8 cellular contexts compared by ENCODE assay signal in genomic region chr2:240385451-240386161, GRCh38. TPM values are rescaled to one million over a fixed set of nuclear protein-coding genes. Genes with fewer than 3 reads are reported as not detected.
A peak's percentile ranks its signal among the peaks of the same experiment; 100 is the strongest.
DNase-seq lines count a peak whose midpoint lies in the region; ATAC-seq, FAIRE-seq and TF ChIP-seq lines count a peak whose summit lies in the region.
"Not testable (repeated sequence)": the region's sequence is repeated elsewhere in the genome, so short reads cannot be mapped to it uniquely, and the experiment has no call there.

No MANE protein-coding gene starts in this region.

- dilution Hi-C loops in IMR-90 (cut with HindIII; ENCODE audit: low sequenced_read_pairs, unreplicated experiment): not testable (repeated sequence)

- H3K79me2 ChIP-seq in K562 (ENCODE audit: control insufficient read depth, insufficient read depth, low read length): not testable (repeated sequence)

- H4K91ac ChIP-seq in IMR-90 (ENCODE audit: insufficient read depth, low read depth, low read length): peak overlapping the region; percentile 75
- H4K91ac ChIP-seq in neuronal stem cell (ENCODE audit: low read depth, low read length, poor library complexity): not testable (repeated sequence)

- not testable (repeated sequence) for TF ChIP-seq RAD21 in IMR-90 (IDR thresholded peaks at IDR 0.05; ENCODE audit: low read length); K562 (CRISPR knock-in tag; conservative IDR thresholded peaks at IDR 0.05 in 1 of 2, IDR thresholded peaks at IDR 0.05 in 1 of 2)

- H3K23ac ChIP-seq in IMR-90 (ENCODE audit: low read depth, low read length): peak overlapping the region; percentile 59; the same call in 1 of the 2 replicates
- H3K23ac ChIP-seq in neuronal stem cell (ENCODE audit: low read depth, low read length, poor library complexity): peak overlapping the region; percentile 69

- not testable (repeated sequence) for H3K27me3 ChIP-seq in IMR-90 (ENCODE audit: control insufficient read depth, insufficient read depth, low read length); RWPE2 (ENCODE audit: insufficient read depth, poor library complexity, severe bottlenecking); neuronal stem cell (ENCODE audit: control insufficient read depth in 3 of 3, insufficient read depth in 3 of 3, low read depth in 1 of 3, low read length in 3 of 3); aorta (ENCODE audit: control insufficient read depth in 1 of 2, insufficient read depth in 2 of 2, low read length in 1 of 2)
- H3K27me3 ChIP-seq in K562 (ENCODE audit: control insufficient read depth in 2 of 2, insufficient read depth in 2 of 2, low read length in 2 of 2): peaks cover 0 to 22% of the 10 kb centered on the region in 2 experiments; a peak in 2 of 5 replicates

- peak overlapping the region; percentile 49 for H2BK12ac ChIP-seq in neuronal stem cell (ENCODE audit: low read length)

- peaks cover 0 to 22% of the 10 kb centered on the region in 2 experiments; a peak in 2 of 4 replicates for H3K79me1 ChIP-seq in IMR-90 (ENCODE audit: low read depth in 1 of 2, low read length in 2 of 2)
- H3K79me1 ChIP-seq in neuronal stem cell (ENCODE audit: low read depth, low read length): not testable (repeated sequence)

- H2BK15ac ChIP-seq in IMR-90 (ENCODE audit: low read depth, low read length): peak overlapping the region; percentile 65; the same call in 2 of the 3 replicates
- H2BK15ac ChIP-seq in neuronal stem cell (ENCODE audit: low read length): peak overlapping the region; percentile 39

- H4K5ac ChIP-seq in IMR-90 (ENCODE audit: low read depth, low read length): peak overlapping the region; percentile 49

- not testable (repeated sequence) for FAIRE-seq in K562 (lab: Jason Lieb, UNC); kidney (lab: Jason Lieb, UNC)

- not testable (repeated sequence) for H3K9me3 Mint-ChIP-seq in Calu3 (ENCODE audit: low read depth, unreplicated experiment)

- TF ChIP-seq POLR2A in IMR-90 (IDR thresholded peaks at IDR 0.05; ENCODE audit: low read depth, low read length); K562 (conservative IDR thresholded peaks at IDR 0.05): not testable (repeated sequence)

- in situ Hi-C loops in IMR-90 (cut with MboI; ENCODE audit: low sequenced_read_pairs); K562 (cut with MboI): not testable (repeated sequence)

- ATAC-seq in IMR-90 (ENCODE audit: low read depth): peak; percentile 66
- ATAC-seq in RWPE2 (ENCODE audit: low read depth); aorta (ENCODE audit: low FRiP score): not testable (repeated sequence)
- ATAC-seq in K562: peak; percentile 56

- H3K36me3 Mint-ChIP-seq in Calu3 (ENCODE audit: insufficient read depth, unreplicated experiment): not testable (repeated sequence)

- H3K4me3 Mint-ChIP-seq in Calu3 (ENCODE audit: low read depth, unreplicated experiment): not testable (repeated sequence)

- peaks cover 22% of the 10 kb centered on the region for H3K9me1 ChIP-seq in IMR-90 (ENCODE audit: insufficient read depth, low read length)
- H3K9me1 ChIP-seq in K562 (ENCODE audit: control insufficient read depth, insufficient read depth, low read length): not testable (repeated sequence)

- POLR2A ChIA-PET in IMR-90 (lab: Charles Lee; ENCODE audit: unreplicated experiment): interaction anchor here (1.4 kb wide), 1 partner anchor 11 kb away, joined by 4 read pairs; no protein-coding TSS in a partner anchor
- POLR2A ChIA-PET in K562 (lab: Yijun Ruan, JAX): not testable (repeated sequence)

- peak overlapping the region; percentile 99 for H3K4ac ChIP-seq in IMR-90 (ENCODE audit: low read depth, low read length)
- H3K4ac ChIP-seq in neuronal stem cell (ENCODE audit: low read length): not testable (repeated sequence)

- H3K14ac ChIP-seq in IMR-90 (replicated peaks; ENCODE audit: low read depth, low read length): 0 out of 2 replicates have a peak overlapping the region, but pooled peaks have one; percentile 21
- not testable (repeated sequence) for H3K14ac ChIP-seq in neuronal stem cell (ENCODE audit: low read length)

- H2BK120ac ChIP-seq in IMR-90 (ENCODE audit: low read depth, low read length) (peak overlapping the region; percentile 100), neuronal stem cell (ENCODE audit: low read depth, low read length) (peak overlapping the region; percentile 25)

- not testable (repeated sequence) for H3K56ac ChIP-seq in IMR-90 (ENCODE audit: extremely low read depth, insufficient read depth, low read length)

- CTCF ChIA-PET in Calu3 (lab: Charles Lee): interaction anchor here (0.8 kb wide), 1 partner anchor 49 kb away, joined by 14 read pairs; no protein-coding TSS in a partner anchor
- CTCF ChIA-PET in IMR-90 (lab: Yijun Ruan, JAX); K562 (lab: Yijun Ruan, JAX; ENCODE audit: low intra/inter-chr PET ratio): not testable (repeated sequence)

- TF ChIP-seq EP300 in K562 (IDR thresholded peaks at IDR 0.05; ENCODE audit: low read length): not testable (repeated sequence)

- not testable (repeated sequence) for H3K4me1 Mint-ChIP-seq in Calu3 (ENCODE audit: low read depth, unreplicated experiment)

- DNase-seq in Calu3: peak; percentile 15
- peak; percentile 23 for DNase-seq in IMR-90
- peak; percentile 34 for DNase-seq in RWPE2 (ENCODE audit: low spot score)
- not testable (repeated sequence) for DNase-seq in K562 (ENCODE audit: extremely low read depth in 1 of 4, low spot score in 3 of 4); neuronal stem cell (ENCODE audit: low spot score)
- peak; percentile 75 to 85 for DNase-seq in foreskin fibroblast
- peak; percentile 71 for DNase-seq in kidney
- DNase-seq in aorta: peak; percentile 55 to 70

- peak overlapping the region; percentile 88 for H2AK9ac ChIP-seq in IMR-90 (replicated peaks; ENCODE audit: low read depth, low read length, poor library complexity)

- H3K18ac ChIP-seq in IMR-90 (ENCODE audit: low read depth, low read length) (peak overlapping the region; percentile 71), neuronal stem cell (ENCODE audit: low read length) (peak overlapping the region; percentile 77)

- not testable (repeated sequence) for H3K9ac ChIP-seq in IMR-90 (ENCODE audit: low read depth, low read length); K562 (ENCODE audit: insufficient read depth in 1 of 2, low read depth in 2 of 2, low read length in 2 of 2); kidney (ENCODE audit: low read length in 2 of 2); neuronal stem cell (ENCODE audit: low read depth, low read length, poor library complexity)

- H3K4me3 ChIP-seq in IMR-90 (ENCODE audit: insufficient read depth, low read depth, low read length); RWPE2 (ENCODE audit: severe bottlenecking); K562; foreskin fibroblast (ENCODE audit: low read depth in 1 of 2, low read length in 2 of 2); kidney (ENCODE audit: low read length in 2 of 2); neuronal stem cell (ENCODE audit: low read length in 2 of 2); aorta (ENCODE audit: low read length in 2 of 2): not testable (repeated sequence)

- 96% methylated on average over 3 of the region's 3 CpGs; no CpG with 5 or more reads in 1 of the 2 experiments for WGBS in IMR-90 (ENCODE audit: extremely low coverage in 2 of 2, insufficient read length in 1 of 2), 2 experiments
- 0% methylated on average over 1 of the region's 3 CpGs for WGBS in K562 (ENCODE audit: insufficient coverage, low coverage, missing lambda C conversion rate)
- WGBS in neuronal stem cell (ENCODE audit: extremely low coverage in 2 of 2, insufficient read length in 2 of 2, insufficient replicate concordance in 1 of 2), 2 donors: no CpG with 5 or more reads among the region's 3 CpGs
- 88 to 93% methylated on average over 3 of the region's 3 CpGs for WGBS in aorta, 2 donors

- peak overlapping the region; percentile 33 for H2AFZ ChIP-seq in IMR-90 (replicated peaks; ENCODE audit: low read length, poor library complexity)
- H2AFZ ChIP-seq in K562 (ENCODE audit: low read depth, low read length); neuronal stem cell (ENCODE audit: low read length): not testable (repeated sequence)

- not testable (repeated sequence) for TF ChIP-seq CTCF in Calu3 (IDR thresholded peaks at IDR 0.05; ENCODE audit: unreplicated experiment); IMR-90 (conservative IDR thresholded peaks at IDR 0.05; ENCODE audit: low read depth, low read length); RWPE2 (IDR thresholded peaks at IDR 0.05; ENCODE audit: poor library complexity, severe bottlenecking); K562 (IDR thresholded peaks at IDR 0.05 in 2 of 3, conservative IDR thresholded peaks at IDR 0.05 in 1 of 3; ENCODE audit: insufficient read depth in 2 of 3, low read depth in 1 of 3, low read length in 3 of 3); foreskin fibroblast (IDR thresholded peaks at IDR 0.05; ENCODE audit: low read depth, low read length); kidney (IDR thresholded peaks at IDR 0.05; ENCODE audit: borderline replicate concordance, extremely low read depth, insufficient read depth)

- not testable (repeated sequence) for H3K9me3 ChIP-seq in IMR-90 (ENCODE audit: control insufficient read depth, insufficient read depth, low read length); RWPE2 (ENCODE audit: severe bottlenecking); K562 (replicated peaks; ENCODE audit: control insufficient read depth, insufficient read depth, low read depth, low read length); kidney (ENCODE audit: control insufficient read depth in 1 of 2, low read length in 2 of 2); neuronal stem cell (replicated peaks in 1 of 2; ENCODE audit: control insufficient read depth in 2 of 2, insufficient read depth in 1 of 2, low read depth in 1 of 2, low read length in 2 of 2); aorta (ENCODE audit: control insufficient read depth, low read length)

- H4K20me1 ChIP-seq in IMR-90 (ENCODE audit: insufficient read depth, low read length); K562 (replicated peaks; ENCODE audit: control insufficient read depth, insufficient read depth, low read length): not testable (repeated sequence)

- not testable (repeated sequence) for H3K27ac ChIP-seq in IMR-90 (ENCODE audit: insufficient read depth, low read length); RWPE2 (ENCODE audit: poor library complexity, severe bottlenecking); K562 (ENCODE audit: extremely low read depth, low read depth, low read length); kidney (ENCODE audit: low read depth in 2 of 2, low read length in 2 of 2); neuronal stem cell (replicated peaks; ENCODE audit: low read length); aorta (ENCODE audit: low read depth in 1 of 2, low read length in 2 of 2)

- not testable (repeated sequence) for H3K36me3 ChIP-seq in IMR-90 (ENCODE audit: control insufficient read depth, insufficient read depth, low read length); RWPE2 (ENCODE audit: low read depth); K562 (ENCODE audit: control insufficient read depth, insufficient read depth, low read length); kidney (ENCODE audit: control insufficient read depth in 1 of 2, insufficient read depth in 2 of 2, low read length in 2 of 2); neuronal stem cell (replicated peaks in 1 of 2; ENCODE audit: control insufficient read depth in 2 of 2, insufficient read depth in 2 of 2, low read length in 2 of 2); aorta (ENCODE audit: control insufficient read depth in 1 of 2, insufficient read depth in 2 of 2, low read length in 1 of 2)

- H2AK5ac ChIP-seq in IMR-90 (ENCODE audit: low read depth, low read length) (peak overlapping the region; percentile 83), neuronal stem cell (ENCODE audit: low read depth, low read length) (peak overlapping the region; percentile 21)

- H3K4me2 ChIP-seq in IMR-90 (ENCODE audit: low read depth, low read length); K562 (ENCODE audit: insufficient read depth, low read length): not testable (repeated sequence)
- peak overlapping the region; percentile 14 for H3K4me2 ChIP-seq in neuronal stem cell (ENCODE audit: insufficient read depth, low read length, poor library complexity, severe bottlenecking)

- H4K8ac ChIP-seq in IMR-90 (ENCODE audit: low read depth in 2 of 2, low read length in 2 of 2): peak overlapping the region in 1 of 2 experiments; percentile 61; a peak in 2 of 4 replicates
- H4K8ac ChIP-seq in neuronal stem cell (ENCODE audit: low read depth, low read length): not testable (repeated sequence)

- H2BK5ac ChIP-seq in IMR-90 (ENCODE audit: low read depth, low read length, poor library complexity, severe bottlenecking): peak overlapping the region; percentile 24
- H2BK5ac ChIP-seq in neuronal stem cell (ENCODE audit: low read length): not testable (repeated sequence)

- peak overlapping the region; percentile 34; the same call in 1 of the 2 replicates for H2BK20ac ChIP-seq in IMR-90 (ENCODE audit: low read depth, low read length)

- peaks cover 16% of the 10 kb centered on the region for H3K27me3 Mint-ChIP-seq in Calu3 (ENCODE audit: unreplicated experiment)

- H3K4me1 ChIP-seq in IMR-90 (ENCODE audit: control insufficient read depth, insufficient read depth, low read length): peaks cover 11% of the 10 kb centered on the region
- H3K4me1 ChIP-seq in RWPE2 (ENCODE audit: insufficient read depth, poor library complexity, severe bottlenecking); kidney (ENCODE audit: control insufficient read depth in 1 of 2, insufficient read depth in 1 of 2, low read depth in 1 of 2, low read length in 2 of 2); neuronal stem cell (ENCODE audit: control insufficient read depth in 2 of 2, insufficient read depth in 1 of 2, low read depth in 1 of 2, low read length in 2 of 2); aorta (ENCODE audit: control insufficient read depth in 1 of 2, insufficient read depth in 2 of 2, low read length in 2 of 2): not testable (repeated sequence)
- H3K4me1 ChIP-seq in K562 (replicated peaks in 1 of 2; ENCODE audit: control insufficient read depth in 2 of 2, insufficient read depth in 2 of 2, low read length in 2 of 2): peaks cover 7 to 22% of the 10 kb centered on the region in 2 experiments; a peak in 4 of 5 replicates

- not testable (repeated sequence) for H3K27ac Mint-ChIP-seq in Calu3 (ENCODE audit: unreplicated experiment)

- BruUV-seq in Calu3 (replicated peaks; lab: Mats Ljungman, UMichigan); IMR-90 (replicated peaks; lab: Mats Ljungman, UMichigan); K562 (replicated peaks; lab: Mats Ljungman, UMichigan): not testable (repeated sequence)

- intact Hi-C loops in Calu3 (cut with micrococcal nuclease; ENCODE audit: unreplicated experiment); K562 (cut with micrococcal nuclease); kidney (cut with DNase I); aorta (cut with DNase I): not testable (repeated sequence)
- intact Hi-C loops in IMR-90 (cut with micrococcal nuclease): loop anchor here (2.0 kb wide), 1 partner anchor 49 kb away; the partner anchor contains the start of gene GPC1

RNA-seq across cellular contexts. Expression of gene GPC1, which starts 49.9 kb away (rescaled TPM):
- total RNA-seq in Calu3 (2022): 41.8 and 51.5 TPM in 2 replicates
- total RNA-seq in IMR-90 (2012; rRNA removed): 16.0 and 18.6 TPM in 2 replicates
- 211 and 222 TPM in 2 replicates for polyA plus RNA-seq in IMR-90 (2012; rRNA removed)
- 148 and 334 TPM in 2 replicates for polyA plus RNA-seq in IMR-90 (2012; cell fraction: cytosol; rRNA removed)
- 193 and 494 TPM in 2 replicates for polyA plus RNA-seq in IMR-90 (2012; cell fraction: nucleus; rRNA removed; ENCODE audit: low replicate concordance)
- total RNA-seq in K562 (2011; cell fraction: chromatin; rRNA removed; ENCODE audit: low replicate concordance): 0.90 and 3.6 TPM in 2 replicates
- 3.3 and 3.7 TPM in 2 replicates for total RNA-seq in K562 (2011; cell fraction: nucleolus; rRNA removed)
- 0.95 and 1.2 TPM in 2 replicates for total RNA-seq in K562 (2011; cell fraction: nucleoplasm; rRNA removed)
- 0.24 TPM in 1 of 2 replicates, not detected in the other for total RNA-seq in K562 (2014; rRNA removed)
- total RNA-seq in K562 (2014; rRNA removed; fragmentation: Illumina TruSeq; extraction: Trizol): 0.07 and 0.26 TPM in 2 replicates
- 0.11 and 0.14 TPM in 2 replicates for total RNA-seq in K562 (2015; rRNA removed; fragmentation: Illumina TruSeq; extraction: Trizol)
- total RNA-seq in K562 (2021): 0.78 and 0.82 TPM in 2 replicates
- polyA plus RNA-seq in K562 (2011; rRNA removed): 0.13 and 0.30 TPM in 2 replicates
- 0.13 and 0.57 TPM in 2 replicates for polyA plus RNA-seq in K562 (2011; cell fraction: cytosol; rRNA removed)
- polyA plus RNA-seq in K562 (2011; cell fraction: nucleus; rRNA removed): 0.60 and 1.4 TPM in 2 replicates
- polyA plus RNA-seq in K562 (2012): 0.39 and 0.80 TPM in 2 replicates
- 0.15 and 0.37 TPM in 2 replicates for polyA plus RNA-seq in K562 (2014; fragmentation: Illumina TruSeq; extraction: Trizol)
- polyA plus RNA-seq in K562 (2014; fragmentation: Nextera tagmentation; extraction: Ambion mirVana): not detected
- polyA plus RNA-seq in K562 (2014; rRNA removed): 0.08 and 0.32 TPM in 2 replicates
- 0.25 and 0.36 TPM in 2 replicates for polyA minus RNA-seq in K562 (2011; rRNA and poly(A)+ RNA removed)
- polyA minus RNA-seq in K562 (2011; cell fraction: cytosol; rRNA and poly(A)+ RNA removed): 0.29 and 1.6 TPM in 2 replicates
- 1.2 and 1.3 TPM in 2 replicates for polyA minus RNA-seq in K562 (2011; cell fraction: nucleus; rRNA and poly(A)+ RNA removed)
- total RNA-seq in kidney: 124 TPM
- 18.4 TPM for polyA plus RNA-seq in kidney (ENCODE audit: insufficient read depth, low read depth, low replicate concordance)
- polyA plus RNA-seq in neuronal stem cell (2013, experiment 1 of 2): 78.0 TPM
- polyA plus RNA-seq in neuronal stem cell (2013, experiment 2 of 2): 77.4 TPM
- 10 to 100 TPM; 32.3 to 62.6 TPM for total RNA-seq in aorta
- polyA plus RNA-seq in aorta: 10 to 100 TPM; 28.0 to 66.8 TPM
